ENCODE assay signal across 17 cellular contexts in genomic region chr2:120647487-120647886, GRCh38.
A peak's percentile ranks its signal among the peaks of the same experiment; 100 is the strongest.
DNase-seq lines count a peak whose midpoint lies in the region; ATAC-seq lines count a peak whose summit lies in the region.
"Had no signal": no experiment of that assay in that cellular context is flagged by ENCODE, and none has a peak within 500 bp of the region (broad histone marks: within the 10 kb centered on the region; RNA-seq: fewer than 3 reads in every experiment).

No MANE protein-coding gene starts in this region.

- H2AK5ac ChIP-seq in mesendoderm (ENCODE audit: low read length) (no peak overlapping the region), neuronal stem cell (ENCODE audit: low read depth, low read length) (no peak overlapping the region)

- H3K4me3 ChIP-seq in mesendoderm (ENCODE audit: low read length) = no peak overlapping the region
- H3K4me3 ChIP-seq in neuronal stem cell (ENCODE audit: low read length in 2 of 2) = no peak overlapping the region
- H3K4me3 ChIP-seq: BLaER1, esophagus squamous epithelium, GM12878 had no signal

- no peak overlapping the region for H4K5ac ChIP-seq in mesendoderm (ENCODE audit: low read length)

- H3K4me1 ChIP-seq in mesendoderm (ENCODE audit: control insufficient read depth, low read depth, low read length) = no peaks in the 10 kb centered on the region
- no peaks in the 10 kb centered on the region for H3K4me1 ChIP-seq in neuronal stem cell (ENCODE audit: control insufficient read depth in 2 of 2, insufficient read depth in 1 of 2, low read depth in 1 of 2, low read length in 2 of 2)
- H3K4me1 ChIP-seq: BLaER1, esophagus squamous epithelium had no signal

- no peak for ATAC-seq in left lobe of liver
- ATAC-seq: GM12878 had no signal

- no peak overlapping the region for H2AFZ ChIP-seq in neuronal stem cell (ENCODE audit: low read length)

- H4K8ac ChIP-seq in mesendoderm (ENCODE audit: low read depth, low read length) = no peak overlapping the region
- H4K8ac ChIP-seq in neuronal stem cell (ENCODE audit: low read depth, low read length) = no peak overlapping the region

- H3K23ac ChIP-seq in mesendoderm (ENCODE audit: low read length) (no peak overlapping the region), neuronal stem cell (ENCODE audit: low read depth, low read length, poor library complexity) (no peak overlapping the region)

- H3K36me3 ChIP-seq in mesendoderm (ENCODE audit: control insufficient read depth, insufficient read depth, low read length) = no peaks in the 10 kb centered on the region
- H3K36me3 ChIP-seq in neuronal stem cell (replicated peaks in 1 of 2; ENCODE audit: control insufficient read depth in 2 of 2, insufficient read depth in 2 of 2, low read length in 2 of 2) = no peaks in the 10 kb centered on the region
- H3K36me3 ChIP-seq: BLaER1, esophagus squamous epithelium had no signal

- H3K79me2 ChIP-seq in mesendoderm (ENCODE audit: control insufficient read depth, insufficient read depth, low read length) = no peaks in the 10 kb centered on the region

- H3K4me2 ChIP-seq in mesendoderm (ENCODE audit: low read length) (no peak overlapping the region), neuronal stem cell (ENCODE audit: insufficient read depth, low read length, poor library complexity, severe bottlenecking) (no peak overlapping the region)
- H3K4me2 ChIP-seq: BLaER1 had no signal

- H3K9ac ChIP-seq in mesendoderm (ENCODE audit: low read length) (no peak overlapping the region), neuronal stem cell (ENCODE audit: low read depth, low read length, poor library complexity) (no peak overlapping the region)
- H3K9ac ChIP-seq: BLaER1 had no signal

- DNase-seq in AG20443 (ENCODE audit: low spot score) (peak; percentile 40), HT1080 (ENCODE audit: low read depth) (peak; percentile 8), dedifferentiated amniotic fluid mesenchymal stem cell (ENCODE audit: extremely low spot score) (peak; percentile 49), mesendoderm (peak; percentile 65), kidney glomerular epithelial cell (lab: John Stamatoyannopoulos, UW) (no peak), hippocampal formation (lab: John Stamatoyannopoulos, UW) (no peak), neuronal stem cell (ENCODE audit: low spot score) (no peak), left lobe of liver (ENCODE audit: low spot score) (no peak)
- DNase-seq: activated CD4-positive, alpha-beta T cell treated with anti-CD3 and anti-CD28 coated beads, Interleukin-2, amount 50 U/mL, for 1 hour; DND-41; esophagus squamous epithelium; KBM-7; NCI-H1417 treated with DMSO at 0.1 percent for 48 hours; right cardiac atrium; stimulated activated CD4-positive, alpha-beta T cell treated with anti-CD3 and anti-CD28 coated beads, Interleukin-2, amount 100 ng/mL, for 48 hours had no signal

- H4K91ac ChIP-seq in neuronal stem cell (ENCODE audit: low read depth, low read length, poor library complexity) = no peak overlapping the region

- no peak overlapping the region for H3K56ac ChIP-seq in mesendoderm (ENCODE audit: low read length)

- no peak overlapping the region for H2BK12ac ChIP-seq in neuronal stem cell (ENCODE audit: low read length)

- WGBS in mesendoderm (ENCODE audit: extremely low coverage, insufficient coverage, low lambda C conversion rate) = no CpG with 5 or more reads among the region's 6 CpGs
- no CpG with 5 or more reads among the region's 6 CpGs for WGBS in neuronal stem cell (ENCODE audit: extremely low coverage in 2 of 2, insufficient read length in 2 of 2, insufficient replicate concordance in 1 of 2), 2 donors

- H3K79me1 ChIP-seq in mesendoderm (ENCODE audit: low read length) (no peaks in the 10 kb centered on the region), neuronal stem cell (ENCODE audit: low read depth, low read length) (no peaks in the 10 kb centered on the region)

- H3K27me3 ChIP-seq in mesendoderm (ENCODE audit: insufficient read depth, low read length, poor library complexity) = no peaks in the 10 kb centered on the region
- peaks cover 0 to 3% (median 0%) of the 10 kb centered on the region in 3 experiments for H3K27me3 ChIP-seq in neuronal stem cell (ENCODE audit: control insufficient read depth in 3 of 3, insufficient read depth in 3 of 3, low read depth in 1 of 3, low read length in 3 of 3)
- H3K27me3 ChIP-seq: BLaER1 had no signal

- H3K18ac ChIP-seq in mesendoderm (ENCODE audit: low read length) = no peak overlapping the region
- H3K18ac ChIP-seq in neuronal stem cell (ENCODE audit: low read length) = no peak overlapping the region

- no peak overlapping the region for H3K14ac ChIP-seq in neuronal stem cell (ENCODE audit: low read length)

- H2BK15ac ChIP-seq in mesendoderm (replicated peaks; ENCODE audit: low read depth) (no peak overlapping the region), neuronal stem cell (ENCODE audit: low read length) (no peak overlapping the region)

- peaks cover 5 to 6% of the 10 kb centered on the region in 2 donors for H3K9me3 ChIP-seq in neuronal stem cell (replicated peaks in 1 of 2; ENCODE audit: control insufficient read depth in 2 of 2, insufficient read depth in 1 of 2, low read depth in 1 of 2, low read length in 2 of 2)

- no peak overlapping the region for H3K4ac ChIP-seq in mesendoderm (ENCODE audit: low read depth, low read length)
- no peak overlapping the region for H3K4ac ChIP-seq in neuronal stem cell (ENCODE audit: low read length)

- H2BK120ac ChIP-seq in mesendoderm (ENCODE audit: low read depth, low read length) (no peak overlapping the region), neuronal stem cell (ENCODE audit: low read depth, low read length) (no peak overlapping the region)

- H2BK5ac ChIP-seq in mesendoderm (ENCODE audit: low read length) (no peak overlapping the region), neuronal stem cell (ENCODE audit: low read length) (no peak overlapping the region)

- H3K27ac ChIP-seq in mesendoderm (ENCODE audit: low read depth, low read length) (no peak overlapping the region), neuronal stem cell (replicated peaks; ENCODE audit: low read length) (no peak overlapping the region)
- H3K27ac ChIP-seq: BLaER1, esophagus squamous epithelium had no signal

Comparison
In these comparisons a context has a peak if more than half of its experiments do, and no peak if none do; other contexts are left out.
1. DNase-seq: peak in AG20443 (single experiment), HT1080 (single experiment), dedifferentiated amniotic fluid mesenchymal stem cell (single experiment) and mesendoderm (single experiment); none in kidney glomerular epithelial cell (single experiment), hippocampal formation (0 of 2), neuronal stem cell (single experiment) and left lobe of liver (single experiment).